9 cellular contexts compared by ENCODE assay signal in the genomic region with DNA sequence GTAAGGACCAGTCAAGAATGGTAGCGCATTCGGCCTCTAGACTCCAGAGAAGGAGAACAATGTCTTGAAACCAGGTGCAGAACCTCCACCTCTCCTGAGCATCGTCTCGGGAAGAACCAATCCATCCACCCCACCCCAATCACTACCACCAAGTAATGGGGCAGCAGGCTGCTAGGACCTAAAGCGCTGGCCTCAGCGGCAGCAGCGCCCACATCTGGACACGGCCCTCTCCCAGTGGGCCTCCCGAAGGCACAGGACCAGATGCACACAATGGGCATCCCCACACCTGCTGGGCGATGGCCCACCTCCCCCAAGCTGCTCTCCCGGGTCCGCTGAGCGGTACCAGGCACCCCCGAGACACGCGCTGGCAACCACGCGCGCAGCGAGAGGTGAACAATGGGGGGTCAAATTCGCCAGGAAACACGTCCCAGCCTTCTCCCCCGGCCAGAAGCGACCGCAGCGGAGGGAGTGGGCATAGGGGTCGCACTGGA. TPM values are rescaled to one million over a fixed set of nuclear protein-coding genes. Genes with fewer than 3 reads are reported as not detected.
A peak's percentile ranks its signal among the peaks of the same experiment; 100 is the strongest.
DNase-seq lines count a peak whose midpoint lies in the region; TF ChIP-seq lines count a peak whose summit lies in the region.
"Had no signal": no experiment of that assay in that cellular context is flagged by ENCODE, and none has a peak within 500 bp of the region (broad histone marks: within the 10 kb centered on the region; RNA-seq: fewer than 3 reads in every experiment).

No MANE protein-coding gene starts in this region.

- no peak for TF ChIP-seq CTCF in adrenal gland (IDR thresholded peaks at IDR 0.05)

- H3K4me3 ChIP-seq in adrenal gland, result peak overlapping the region in 2 of 4 donors; percentile 43 to 90

- H3K9me3 Mint-ChIP-seq in activated naive CD4-positive, alpha-beta T cell treated with anti-CD3 and anti-CD28 coated beads, Interleukin-2, amount 50 U/mL, for 24 hours, result no peaks in the 10 kb centered on the region
- H3K9me3 Mint-ChIP-seq: activated T-cell treated with anti-CD3 and anti-CD28 coated beads, Interleukin-2, amount 50 U/mL, for 4 hours had no signal

- no peak for DNase-seq in activated naive CD4-positive, alpha-beta T cell (lab: John Stamatoyannopoulos, UW)
- DNase-seq in adrenal gland, result peak in 5 of 7 donors; percentile 5 to 54 (median 24)
- DNase-seq in hippocampal formation (lab: John Stamatoyannopoulos, UW), result peak; percentile 71 to 72
- peak; percentile 78 for DNase-seq in putamen (ENCODE audit: low spot score)
- no peak for DNase-seq in UCSD-AML1 (lab: John Stamatoyannopoulos, UW; ENCODE audit: unreplicated experiment)
- no peak for DNase-seq in GM19240 (ENCODE audit: insufficient read length, low spot score)
- no peak for DNase-seq in activated CD4-positive, alpha-beta T cell treated with anti-CD3 and anti-CD28 coated beads for 48 hours
- DNase-seq: activated T-cell treated with anti-CD3 and anti-CD28 coated beads, Interleukin-2, amount 50 U/mL, for 4 hours had no signal

- H3K27me3 Mint-ChIP-seq in activated naive CD4-positive, alpha-beta T cell treated with anti-CD3 and anti-CD28 coated beads, Interleukin-2, amount 50 U/mL, for 24 hours, result peaks cover 31% of the 10 kb centered on the region

- no peaks in the 10 kb centered on the region for H3K27me3 ChIP-seq in adrenal gland

- no peaks in the 10 kb centered on the region for H3K9me3 ChIP-seq in adrenal gland (replicated peaks in 1 of 3)

- no peak overlapping the region for H3K27ac Mint-ChIP-seq in activated naive CD4-positive, alpha-beta T cell treated with anti-CD3 and anti-CD28 coated beads, Interleukin-2, amount 50 U/mL, for 24 hours

- peaks cover 2% of the 10 kb centered on the region for H3K36me3 Mint-ChIP-seq in activated naive CD4-positive, alpha-beta T cell treated with anti-CD3 and anti-CD28 coated beads, Interleukin-2, amount 50 U/mL, for 24 hours

- H3K36me3 ChIP-seq in adrenal gland (replicated peaks in 1 of 2), result no peaks in the 10 kb centered on the region

- no peak for TF ChIP-seq POLR2A in adrenal gland (IDR thresholded peaks at IDR 0.05)

- H3K4me1 ChIP-seq in adrenal gland (replicated peaks in 1 of 2), result peaks cover 6 to 7% of the 10 kb centered on the region in 2 donors

- peak overlapping the region in 3 of 5 donors; percentile 26 to 74 (median 70) for H3K27ac ChIP-seq in adrenal gland

- intact Hi-C loops in adrenal gland (cut with DNase I), result no loop called here

- H3K4me3 Mint-ChIP-seq in activated naive CD4-positive, alpha-beta T cell treated with anti-CD3 and anti-CD28 coated beads, Interleukin-2, amount 50 U/mL, for 24 hours, result peak overlapping the region; percentile 30
- H3K4me3 Mint-ChIP-seq: activated T-cell treated with anti-CD3 and anti-CD28 coated beads, Interleukin-2, amount 50 U/mL, for 4 hours had no signal

- H3K4me1 Mint-ChIP-seq in activated naive CD4-positive, alpha-beta T cell treated with anti-CD3 and anti-CD28 coated beads, Interleukin-2, amount 50 U/mL, for 24 hours, result peaks cover 15% of the 10 kb centered on the region

- WGBS in adrenal gland, 4 donors, result 1 to 7% (median 3%) methylated on average over 4 to 27 of the region's 27 CpGs

RNA-seq across cellular contexts. Expression of a gene that starts 0.6 kb away (rescaled TPM):
- 1 to 10 TPM; 3.0 to 6.7 (median 4.3) TPM for total RNA-seq in adrenal gland
- polyA plus RNA-seq in adrenal gland, result 1 to 10 TPM; 1.5 to 2.7 (median 1.9) TPM

Comparison
In these comparisons a context has a peak if more than half of its experiments do, and no peak if none do; other contexts are left out.
1. DNase-seq: peak in adrenal gland (5 of 7), hippocampal formation (2 of 2) and putamen (single experiment); none in activated naive CD4-positive, alpha-beta T cell (0 of 4), UCSD-AML1 (single experiment), GM19240 (single experiment) and activated CD4-positive, alpha-beta T cell treated with anti-CD3 and anti-CD28 coated beads for 48 hours (single experiment).